Comparison of ENCODE assay signal across 20 cellular contexts in genomic region chr14:80434574-80435321, GRCh38.
DNase-seq lines count a peak whose midpoint lies in the region; ATAC-seq, FAIRE-seq and TF ChIP-seq lines count a peak whose summit lies in the region.
"Had no signal": no experiment of that assay in that cellular context is flagged by ENCODE, and none has a peak within 500 bp of the region (broad histone marks: within the 10 kb centered on the region; RNA-seq: fewer than 3 reads in every experiment).

No MANE protein-coding gene starts in this region.

- ATAC-seq in GM21619 (IDR thresholded peaks at IDR 0.05; ENCODE audit: unreplicated experiment), result no peak
- ATAC-seq: activated CD8-positive, alpha-beta T cell treated with anti-CD3 and anti-CD28 coated beads, Interleukin-2, amount 10 ng/mL, durations not matched to agents 7 days and 5 days; heart left ventricle; Panc1; stimulated activated effector memory CD8-positive, alpha-beta T cell treated with anti-CD3 and anti-CD28 coated beads, Interleukin-12 subunit alpha, Interleukin-12 subunit beta, amount 100 ng/mL, for 72 hours had no signal

- TF ChIP-seq CTCF in keratinocyte (optimal IDR thresholded peaks at IDR 0.05 in 1 of 3, IDR thresholded peaks at IDR 0.05 in 1 of 3, conservative IDR thresholded peaks at IDR 0.05 in 1 of 3; ENCODE audit: extremely low read depth in 1 of 3, insufficient read depth in 2 of 3, low read length in 3 of 3) (no peak), tibial artery (IDR thresholded peaks at IDR 0.05) (no peak)

- no peaks in the 10 kb centered on the region for H3K9me3 ChIP-seq in keratinocyte (ENCODE audit: control insufficient read depth, low read depth, low read length)
- H3K9me3 ChIP-seq in tibial artery, result peaks cover 0 to 5% (median 0%) of the 10 kb centered on the region in 3 donors
- H3K9me3 ChIP-seq: pancreas had no signal

- H3K9me1 ChIP-seq in keratinocyte (ENCODE audit: control insufficient read depth, extremely low read depth, insufficient read depth, low read length), result no peaks in the 10 kb centered on the region

- no peaks in the 10 kb centered on the region for H3K79me2 ChIP-seq in keratinocyte (ENCODE audit: control insufficient read depth, insufficient read depth, low read length)

- H3K4me2 ChIP-seq in keratinocyte (ENCODE audit: control insufficient read depth, extremely low read depth, insufficient read depth, low read depth, low read length), result no peak overlapping the region
- H3K4me2 ChIP-seq: BLaER1 treated with 17β-estradiol and CSF1 and Interleukin-3, amounts not matched to agents 10 nM and 100 nM had no signal

- dilution Hi-C loops in keratinocyte (cut with MboI; ENCODE audit: extremely low pct_ligation_motif_present, low sequenced_read_pairs), result no loop called here

- H2AFZ ChIP-seq in keratinocyte (ENCODE audit: control insufficient read depth, low read length), result no peak overlapping the region

- no peaks in the 10 kb centered on the region for H3K36me3 ChIP-seq in keratinocyte (ENCODE audit: control insufficient read depth in 2 of 2, extremely low read depth in 1 of 2, insufficient read depth in 2 of 2, low read length in 2 of 2)
- no peaks in the 10 kb centered on the region for H3K36me3 ChIP-seq in tibial artery
- H3K36me3 ChIP-seq: BLaER1 treated with 17β-estradiol and CSF1 and Interleukin-3, amounts not matched to agents 10 nM and 100 nM; heart left ventricle; left ventricle myocardium inferior; pancreas; upper lobe of left lung; WERI-Rb-1 had no signal

- DNase-seq in DMS153 (lab: John Stamatoyannopoulos, UW), result peak; percentile 15
- no peak for DNase-seq in DMS153 treated with DMSO at 0.1 percent for 48 hours (lab: John Stamatoyannopoulos, UW; ENCODE audit: unreplicated experiment)
- peak; percentile 1 for DNase-seq in LHCN-M2 (ENCODE audit: low read depth)
- peak; percentile 24 for DNase-seq in astrocyte of the hippocampus (ENCODE audit: low read depth, low spot score)
- peak; percentile 64 for DNase-seq in keratinocyte (ENCODE audit: low read depth, low spot score)
- DNase-seq in tibial artery, result no peak
- DNase-seq in RKO (ENCODE audit: low spot score), result no peak
- DNase-seq: activated CD8-positive, alpha-beta T cell treated with anti-CD3 and anti-CD28 coated beads, Interleukin-2, amount 10 ng/mL, durations not matched to agents 7 days and 5 days; heart left ventricle; left ventricle myocardium inferior; NCI-H1092 treated with DMSO at 0.1 percent for 48 hours; upper lobe of left lung; WERI-Rb-1 had no signal

- peaks cover 13% of the 10 kb centered on the region for H3K4me1 ChIP-seq in keratinocyte (ENCODE audit: control insufficient read depth, extremely low read depth, insufficient read depth, low read length)
- H3K4me1 ChIP-seq in tibial artery, result no peaks in the 10 kb centered on the region
- H3K4me1 ChIP-seq: BLaER1 treated with 17β-estradiol and CSF1 and Interleukin-3, amounts not matched to agents 10 nM and 100 nM; heart left ventricle; left ventricle myocardium inferior; pancreas; upper lobe of left lung had no signal

- H3K27ac ChIP-seq in keratinocyte (ENCODE audit: control insufficient read depth, insufficient read depth, low read length) (peak overlapping the region; percentile 25), tibial artery (no peak overlapping the region)
- H3K27ac ChIP-seq: 22Rv1; BLaER1 treated with 17β-estradiol and CSF1 and Interleukin-3, amounts not matched to agents 10 nM and 100 nM; heart left ventricle; left ventricle myocardium inferior; pancreas; skin epidermis; upper lobe of left lung; WERI-Rb-1 had no signal

- H3K4me3 ChIP-seq in keratinocyte (ENCODE audit: control insufficient read depth in 2 of 3, extremely low read depth in 1 of 3, insufficient read depth in 2 of 3, low read depth in 1 of 3, low read length in 3 of 3) (no peak overlapping the region), tibial artery (no peak overlapping the region)
- H3K4me3 ChIP-seq: BLaER1 treated with 17β-estradiol and CSF1 and Interleukin-3, amounts not matched to agents 10 nM and 100 nM; heart left ventricle; left ventricle myocardium inferior; pancreas; skin epidermis; upper lobe of left lung had no signal

- H3K27me3 ChIP-seq in keratinocyte (ENCODE audit: control insufficient read depth, extremely low read depth, insufficient read depth, low read length), result no peaks in the 10 kb centered on the region
- no peaks in the 10 kb centered on the region for H3K27me3 ChIP-seq in tibial artery
- H3K27me3 ChIP-seq: BLaER1 treated with 17β-estradiol and CSF1 and Interleukin-3, amounts not matched to agents 10 nM and 100 nM; heart left ventricle; pancreas; upper lobe of left lung had no signal

- peak; percentile 79 for FAIRE-seq in keratinocyte (lab: Jason Lieb, UNC)
- FAIRE-seq: pancreas had no signal

- H3K9ac ChIP-seq in keratinocyte (ENCODE audit: control insufficient read depth, extremely low read depth, insufficient read depth, low read length), result no peak overlapping the region
- H3K9ac ChIP-seq: BLaER1 treated with 17β-estradiol and CSF1 and Interleukin-3, amounts not matched to agents 10 nM and 100 nM had no signal

- intact Hi-C loops in tibial artery (cut with DNase I; ENCODE audit: low total_unique reads), result no loop called here

- no peaks in the 10 kb centered on the region for H4K20me1 ChIP-seq in keratinocyte (ENCODE audit: control insufficient read depth, extremely low read depth, insufficient read depth, low read length)
- H4K20me1 ChIP-seq: BLaER1 treated with 17β-estradiol and CSF1 and Interleukin-3, amounts not matched to agents 10 nM and 100 nM had no signal

Comparison
In these comparisons a context has a peak if more than half of its experiments do, and no peak if none do; other contexts are left out.
1. DNase-seq: peak in DMS153 (single experiment), LHCN-M2 (single experiment), astrocyte of the hippocampus (single experiment) and keratinocyte (single experiment); none in DMS153 treated with DMSO at 0.1 percent for 48 hours (single experiment), tibial artery (0 of 2) and RKO (single experiment).